Comparison of ENCODE assay signal across 2 cellular contexts in genomic region chr14:23415821-23416480, GRCh38.
TF ChIP-seq lines count a peak whose summit lies in the region.

No MANE protein-coding gene starts in this region.

TF ChIP-seq in HepG2, 621 proteins besides CTCF, POLR2A, EP300 and RAD21:
- TF ChIP-seq MLLT10 (CRISPR knock-in tag; IDR thresholded peaks at IDR 0.05) (no peak), NFKB2 (CRISPR knock-in tag; IDR thresholded peaks at IDR 0.05; ENCODE audit: borderline replicate concordance) (0 out of 2 replicates have a peak, but pooled peaks have one; percentile 29), PREB (CRISPR knock-in tag; IDR thresholded peaks at IDR 0.05) (0 out of 2 replicates have a peak, but pooled peaks have one; percentile 56)
TF ChIP-seq in HepG2: peak in this region for 2.

TF ChIP-seq in neural cell, 6 proteins besides CTCF, POLR2A, EP300 and RAD21:
- no peak for TF ChIP-seq MXI1 (conservative IDR thresholded peaks at IDR 0.05; ENCODE audit: poor library complexity, severe bottlenecking)
- TF ChIP-seq SMC3 (conservative IDR thresholded peaks at IDR 0.05; ENCODE audit: poor library complexity), result no peak
- no peak for TF ChIP-seq REST (IDR thresholded peaks at IDR 0.05; ENCODE audit: borderline replicate concordance)
- no peak for TF ChIP-seq POLR2AphosphoS5 (IDR thresholded peaks at IDR 0.05)
- no peak for TF ChIP-seq EZH2 (IDR thresholded peaks at IDR 0.05; ENCODE audit: borderline replicate concordance, insufficient read depth, low read length, poor library complexity, severe bottlenecking)
- no peak for TF ChIP-seq TAF1 (IDR thresholded peaks at IDR 0.05; ENCODE audit: low read depth)
